10 cellular contexts compared by ENCODE assay signal in the genomic region with DNA sequence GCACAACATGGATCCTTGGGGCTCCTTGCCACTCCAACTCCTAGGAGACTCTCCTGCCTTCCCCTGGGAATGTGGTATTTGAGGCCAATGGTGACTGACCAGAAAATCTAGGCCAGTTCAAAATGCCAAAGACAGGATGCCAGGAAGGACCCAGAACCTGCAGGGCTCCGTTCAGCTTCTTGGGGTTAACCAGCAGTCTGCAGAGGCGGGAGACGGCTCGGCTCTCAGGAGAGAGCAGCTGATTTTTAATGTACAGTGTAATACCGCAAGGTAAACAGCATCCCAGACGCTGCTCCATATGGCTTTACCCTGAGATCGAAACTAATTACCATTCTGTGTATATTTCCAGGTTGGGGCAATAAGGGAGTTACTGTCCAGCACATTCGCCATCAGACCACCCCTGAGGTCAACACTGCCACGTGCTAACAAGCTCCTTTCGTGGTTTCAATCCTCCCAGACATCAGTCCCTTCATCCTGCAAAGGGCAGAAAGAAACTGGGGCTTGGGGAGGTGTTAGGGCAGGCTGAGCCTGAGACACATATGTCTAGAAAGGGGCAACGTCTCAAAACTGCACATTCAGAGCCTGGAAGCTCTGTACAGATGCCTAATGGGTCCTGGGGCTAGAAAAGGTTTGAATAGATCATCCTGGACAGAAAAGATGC. TPM values are rescaled to one million over a fixed set of nuclear protein-coding genes. Genes with fewer than 3 reads are reported as not detected.
DNase-seq lines count a peak whose midpoint lies in the region; ATAC-seq and TF ChIP-seq lines count a peak whose summit lies in the region.
"Had no signal": no experiment of that assay in that cellular context is flagged by ENCODE, and none has a peak within 500 bp of the region (broad histone marks: within the 10 kb centered on the region; RNA-seq: fewer than 3 reads in every experiment).

No MANE protein-coding gene starts in this region.

- TF ChIP-seq POLR2A in uterus (IDR thresholded peaks at IDR 0.05), result no peak

- DNase-seq in activated naive CD4-positive, alpha-beta T cell treated with anti-CD3 and anti-CD28 coated beads, Interleukin-2, amount 10 ng/mL, durations not matched to agents 7 days and 5 days, result no peak
- DNase-seq in activated naive CD4-positive, alpha-beta T cell treated with anti-CD3 and anti-CD28 coated beads, Interleukin-2, amount 50 U/mL, for 16 hours, result no peak
- DNase-seq in islet precursor cell, result peak; percentile 38
- peak in 1 of 2 donors; percentile 13 for DNase-seq in uterus
- no peak for DNase-seq in coronary artery (ENCODE audit: low spot score)
- DNase-seq in NCI-H1436 (lab: John Stamatoyannopoulos, UW), result no peak
- DNase-seq: hippocampal formation, OCI-M1 had no signal

- H4K20me1 ChIP-seq in SU-DHL-6 (ENCODE audit: low read depth, low read length), result peaks cover 10% of the 10 kb centered on the region

- peaks cover 85% of the 10 kb centered on the region for H3K79me2 ChIP-seq in SU-DHL-6 (ENCODE audit: insufficient read depth, low read length)

- CTCF ChIA-PET in activated naive CD4-positive, alpha-beta T cell treated with anti-CD3 and anti-CD28 coated beads, Interleukin-2, amount 10 ng/mL, durations not matched to agents 7 days and 5 days (lab: Charles Lee), result interaction anchor here (1.6 kb wide), 1 partner anchor 17 kb away, joined by 3 read pairs; a partner anchor contains a TSS

- peaks cover 5% of the 10 kb centered on the region; the same call in 1 of the 2 replicates for H3K36me3 ChIP-seq in SU-DHL-6 (ENCODE audit: low read length)
- H3K36me3 ChIP-seq in uterus, result no peaks in the 10 kb centered on the region

- H3K36me3 Mint-ChIP-seq in activated naive CD4-positive, alpha-beta T cell treated with anti-CD3 and anti-CD28 coated beads, Interleukin-2, amount 10 ng/mL, durations not matched to agents 7 days and 5 days, result peaks cover 74% of the 10 kb centered on the region

- peaks cover 92% of the 10 kb centered on the region for H3K4me1 Mint-ChIP-seq in activated naive CD4-positive, alpha-beta T cell treated with anti-CD3 and anti-CD28 coated beads, Interleukin-2, amount 10 ng/mL, durations not matched to agents 7 days and 5 days

- no peaks in the 10 kb centered on the region for H3K27me3 ChIP-seq in SU-DHL-6 (ENCODE audit: low read length)
- no peaks in the 10 kb centered on the region for H3K27me3 ChIP-seq in uterus

- H3K9me2 ChIP-seq in SU-DHL-6 (replicated peaks; ENCODE audit: insufficient read depth, low read length), result no peaks in the 10 kb centered on the region

- no peak for ATAC-seq in HG02981 (IDR thresholded peaks at IDR 0.05; ENCODE audit: unreplicated experiment)

- peak overlapping the region; percentile 92 for H3K27ac Mint-ChIP-seq in activated naive CD4-positive, alpha-beta T cell treated with anti-CD3 and anti-CD28 coated beads, Interleukin-2, amount 10 ng/mL, durations not matched to agents 7 days and 5 days

- H3K4me3 ChIP-seq in SU-DHL-6 (ENCODE audit: insufficient read depth, low read length, poor library complexity, severe bottlenecking) (no peak overlapping the region), uterus (no peak overlapping the region), coronary artery (no peak overlapping the region)

- H3K4me2 ChIP-seq in SU-DHL-6 (ENCODE audit: low read depth, low read length, poor library complexity, severe bottlenecking), result no peak overlapping the region

- H3K4me1 ChIP-seq in uterus, result peaks cover 8 to 25% of the 10 kb centered on the region in 2 donors

- H3K9me3 ChIP-seq in SU-DHL-6 (ENCODE audit: insufficient read depth, low read length) (no peaks in the 10 kb centered on the region), uterus (no peaks in the 10 kb centered on the region)

- H3K9me3 Mint-ChIP-seq in activated naive CD4-positive, alpha-beta T cell treated with anti-CD3 and anti-CD28 coated beads, Interleukin-2, amount 10 ng/mL, durations not matched to agents 7 days and 5 days, result no peaks in the 10 kb centered on the region

- H3F3A ChIP-seq in SU-DHL-6 (ENCODE audit: insufficient read depth), result peaks cover 12% of the 10 kb centered on the region

- H2AFZ ChIP-seq in SU-DHL-6 (ENCODE audit: low read depth, low read length, severe bottlenecking), result no peak overlapping the region

- H3K27ac ChIP-seq in SU-DHL-6 (ENCODE audit: low read depth, low read length) (0 out of 2 replicates have a peak overlapping the region, but pooled peaks have one; percentile 57), uterus (peak overlapping the region; percentile 73 to 98), coronary artery (no peak overlapping the region)

- H3K27me3 Mint-ChIP-seq in activated naive CD4-positive, alpha-beta T cell treated with anti-CD3 and anti-CD28 coated beads, Interleukin-2, amount 10 ng/mL, durations not matched to agents 7 days and 5 days, result no peaks in the 10 kb centered on the region

- no peak for TF ChIP-seq CTCF in SU-DHL-6 (IDR thresholded peaks at IDR 0.05; ENCODE audit: insufficient read depth, low read length, poor library complexity, severe bottlenecking)
- TF ChIP-seq CTCF in uterus (IDR thresholded peaks at IDR 0.05), result no peak
- TF ChIP-seq CTCF in coronary artery (IDR thresholded peaks at IDR 0.05), result no peak

- peak overlapping the region; percentile 58 for H3K4me3 Mint-ChIP-seq in activated naive CD4-positive, alpha-beta T cell treated with anti-CD3 and anti-CD28 coated beads, Interleukin-2, amount 10 ng/mL, durations not matched to agents 7 days and 5 days

- H3K9ac ChIP-seq in SU-DHL-6 (ENCODE audit: low read length), result no peak overlapping the region

- intact Hi-C loops in uterus (cut with DNase I; ENCODE audit: low total_unique reads), result no loop called here

RNA-seq across cellular contexts. Expression of a gene that starts 16.7 kb away (rescaled TPM):
- 100 to 1,000 TPM in 1 of 4 donors, 10 to 100 TPM in 3; 29.7 to 117 (median 44.9) TPM for total RNA-seq in uterus

Comparison
In these comparisons a context has a peak if more than half of its experiments do, and no peak if none do; other contexts are left out.
1. H3K27ac ChIP-seq: peak in SU-DHL-6 (single experiment) and uterus (2 of 2); none in coronary artery (0 of 2).